ENCODE assay signal across 8 cellular contexts in the genomic region with DNA sequence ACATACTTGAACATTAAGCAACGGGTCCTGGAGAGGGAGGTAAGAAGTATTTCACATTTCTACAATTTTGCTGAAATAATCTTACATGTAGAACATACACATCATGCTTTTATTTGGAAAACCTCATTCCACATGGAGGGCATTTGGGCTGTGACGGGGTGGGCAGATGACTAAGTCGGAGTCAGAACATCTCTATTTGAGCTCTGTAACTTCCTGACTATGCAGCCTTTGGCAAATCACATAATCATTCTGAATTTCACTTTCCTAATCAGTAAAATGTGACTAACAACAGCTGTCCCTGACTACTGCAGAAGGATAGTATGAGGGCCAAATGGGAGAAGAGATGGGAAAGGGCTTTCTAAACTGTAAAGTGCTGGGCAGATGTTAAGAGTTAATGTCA. TPM values are rescaled to one million over a fixed set of nuclear protein-coding genes. Genes with fewer than 3 reads are reported as not detected.
DNase-seq lines count a peak whose midpoint lies in the region; ATAC-seq, FAIRE-seq and TF ChIP-seq lines count a peak whose summit lies in the region.

No MANE protein-coding gene starts in this region.

- H3K4me1 Mint-ChIP-seq in naive thymus-derived CD8-positive, alpha-beta T cell = peaks cover 18 to 38% (median 25%) of the 10 kb centered on the region in 4 donors
- H3K4me1 Mint-ChIP-seq in endothelial cell (ENCODE audit: unreplicated experiment) = no peaks in the 10 kb centered on the region

- in situ Hi-C loops in GM12878 (cut with MboI) = no loop called here

- no TSS peak for BruUV-seq in GM12878 (replicated peaks; lab: Mats Ljungman, UMichigan)

- FAIRE-seq in GM12878 (lab: Jason Lieb, UNC) = no peak
- FAIRE-seq in GM12891 (lab: Jason Lieb, UNC) = no peak

- H3K27ac Mint-ChIP-seq in naive thymus-derived CD8-positive, alpha-beta T cell = peak overlapping the region; percentile 41 to 92 (median 74)
- no peak overlapping the region for H3K27ac Mint-ChIP-seq in endothelial cell (ENCODE audit: unreplicated experiment)

- no peak for TF ChIP-seq EP300 in GM12878 (IDR thresholded peaks at IDR 0.05; ENCODE audit: borderline replicate concordance in 1 of 2, control insufficient read depth in 1 of 2, low read depth in 2 of 2, low read length in 2 of 2)

- peaks cover 0 to 4% (median 0%) of the 10 kb centered on the region in 9 donors for H3K9me3 Mint-ChIP-seq in naive thymus-derived CD8-positive, alpha-beta T cell
- peaks cover 6% of the 10 kb centered on the region for H3K9me3 Mint-ChIP-seq in endothelial cell (ENCODE audit: unreplicated experiment)

- H4K20me1 ChIP-seq in GM12878 (ENCODE audit: control insufficient read depth, insufficient read depth) = no peaks in the 10 kb centered on the region

- H3K36me3 Mint-ChIP-seq in naive thymus-derived CD8-positive, alpha-beta T cell = no peaks in the 10 kb centered on the region
- peaks cover 4% of the 10 kb centered on the region for H3K36me3 Mint-ChIP-seq in endothelial cell (ENCODE audit: low read depth, unreplicated experiment)

- WGBS in GM12878 (ENCODE audit: insufficient coverage, insufficient replicate concordance, low lambda C conversion rate, missing lambda C conversion rate) = 5% methylated on average over 3 of the region's 3 CpGs

- SMC1A ChIA-PET in GM12878 (lab: Charles Lee; ENCODE audit: uncharacterized antibody, unreplicated experiment) = interaction anchor here (0.8 to 1.5 kb wide), 4 partner anchors 13 to 25 kb away, joined by 3 to 6 read pairs (median 4); no protein-coding TSS in a partner anchor

- ATAC-seq in HG03571 (IDR thresholded peaks at IDR 0.05; ENCODE audit: unreplicated experiment) (peak; percentile 22), GM12878 (no peak; the same call in 1 of the 3 replicates)
- ATAC-seq in naive thymus-derived CD8-positive, alpha-beta T cell = no peak

- H3K4me1 ChIP-seq in GM12878 (ENCODE audit: control insufficient read depth, insufficient read depth, low read length) = peaks cover 4% of the 10 kb centered on the region; the same call in 1 of the 2 replicates

- RAD21 ChIA-PET in GM12878 (lab: Charles Lee; ENCODE audit: unreplicated experiment) = interaction anchor here (1.2 to 1.5 kb wide), 4 partner anchors 10 to 131 kb away, joined by 3 to 6 read pairs (median 4); no protein-coding TSS in a partner anchor

- H3K79me2 ChIP-seq in GM12878 (ENCODE audit: control insufficient read depth, insufficient read depth, low read length) = no peaks in the 10 kb centered on the region

- DNase-seq in ELR (ENCODE audit: low read depth) (peak; percentile 96), GM12878 (ENCODE audit: low read depth, low spot score) (no peak), GM12891 (ENCODE audit: insufficient read length, low spot score) (no peak), T-helper 9 cell (no peak), endothelial cell (ENCODE audit: low spot score) (no peak), retina (no peak)
- no peak for DNase-seq in naive thymus-derived CD8-positive, alpha-beta T cell

- intact Hi-C loops in GM12878 (cut with micrococcal nuclease; ENCODE audit: unreplicated experiment) = no loop called here

- no peak for TF ChIP-seq POLR2A in GM12878 (IDR thresholded peaks at IDR 0.05; ENCODE audit: low read depth, low read length)
- TF ChIP-seq POLR2A in GM12891 (IDR thresholded peaks at IDR 0.05; ENCODE audit: low read depth, low read length) = no peak

- H3K4me3 Mint-ChIP-seq in naive thymus-derived CD8-positive, alpha-beta T cell = peak overlapping the region; percentile 1 to 58 (median 48)
- H3K4me3 Mint-ChIP-seq in endothelial cell (ENCODE audit: unreplicated experiment) = no peak overlapping the region

- no peak for TF ChIP-seq RAD21 in GM12878 (IDR thresholded peaks at IDR 0.05; ENCODE audit: insufficient read depth, low read depth, low read length)

- no peak overlapping the region for H2AFZ ChIP-seq in GM12878 (ENCODE audit: control insufficient read depth, low read depth, low read length)

- H3K4me2 ChIP-seq in GM12878 (ENCODE audit: control insufficient read depth, insufficient read depth) = 0 out of 2 replicates have a peak overlapping the region, but pooled peaks have one; percentile 9

- H3K27me3 ChIP-seq in GM12878 (replicated peaks in 1 of 2; ENCODE audit: control insufficient read depth in 2 of 2, insufficient read depth in 2 of 2, low read length in 1 of 2) = no peaks in the 10 kb centered on the region

- H3K27me3 Mint-ChIP-seq in naive thymus-derived CD8-positive, alpha-beta T cell = no peaks in the 10 kb centered on the region
- peaks cover 4% of the 10 kb centered on the region for H3K27me3 Mint-ChIP-seq in endothelial cell (ENCODE audit: unreplicated experiment)

- CTCF ChIA-PET in GM12878 (lab: Yijun Ruan, JAX) = interaction anchor here (0.8 to 1.5 kb wide), 4 partner anchors 9 to 62 kb away, joined by 3 to 5 read pairs (median 4); no protein-coding TSS in a partner anchor

- no peaks in the 10 kb centered on the region for H3K36me3 ChIP-seq in GM12878 (ENCODE audit: control insufficient read depth in 2 of 2, insufficient read depth in 2 of 2, low read length in 1 of 2)

- no peak overlapping the region for H3K4me3 ChIP-seq in GM12878

- TF ChIP-seq CTCF in GM12878 (IDR thresholded peaks at IDR 0.05 in 2 of 3, conservative IDR thresholded peaks at IDR 0.05 in 1 of 3; ENCODE audit: control insufficient read depth in 2 of 3, extremely low read depth in 1 of 3, insufficient read depth in 1 of 3, low read depth in 3 of 3, low read length in 3 of 3) (no peak), endothelial cell (IDR thresholded peaks at IDR 0.05; ENCODE audit: unreplicated experiment) (no peak)

- POLR2A ChIA-PET in GM12878 (lab: Charles Lee) = no interaction called here
- POLR2A ChIA-PET in naive thymus-derived CD8-positive, alpha-beta T cell (lab: Charles Lee) = interaction anchor here (0.7 to 3.2 kb wide), 8 partner anchors 10 to 47 kb away, joined by 3 to 33 read pairs (median 6); a partner anchor contains a TSS

- no peak overlapping the region for H3K9ac ChIP-seq in GM12878 (ENCODE audit: control insufficient read depth, insufficient read depth, low read length)

- H3K9me3 ChIP-seq in GM12878 (replicated peaks; ENCODE audit: control insufficient read depth, insufficient read depth, low read length) = peaks cover 2% of the 10 kb centered on the region; the same call in 2 of the 3 replicates

- H3K27ac ChIP-seq in GM12878 (ENCODE audit: control insufficient read depth, insufficient read depth) = no peak overlapping the region

TF ChIP-seq in GM12878, 131 proteins besides CTCF, POLR2A, EP300 and RAD21:
- 0 out of 2 replicates have a peak, but pooled peaks have one; percentile 18 for TF ChIP-seq NFIC (IDR thresholded peaks at IDR 0.05; ENCODE audit: low read depth, low read length)
- TF ChIP-seq KAT2A (conservative IDR thresholded peaks at IDR 0.05; ENCODE audit: control insufficient read depth, low read depth, low read length) = no peak

TF ChIP-seq in GM12891, 5 proteins besides CTCF, POLR2A, EP300 and RAD21:
- TF ChIP-seq TAF1 (IDR thresholded peaks at IDR 0.05; ENCODE audit: low read depth, low read length) (no peak), PAX5 (IDR thresholded peaks at IDR 0.05; ENCODE audit: insufficient read depth, low read length, severe bottlenecking) (no peak)

RNA-seq across cellular contexts. Expression of a gene that starts 17.1 kb away (rescaled TPM):
- total RNA-seq in GM12878 (2013; cell fraction: nucleolus; rRNA removed) = 246 and 249 TPM in 2 replicates
- 10.6 and 10.7 TPM in 2 replicates for total RNA-seq in GM12878 (2014; rRNA removed)
- 17.2 and 20.9 TPM in 2 replicates for total RNA-seq in GM12878 (2014; rRNA removed; fragmentation: Illumina TruSeq; extraction: Trizol)
- 14.2 and 14.4 TPM in 2 replicates for total RNA-seq in GM12878 (2021)
- 2.6 TPM for polyA plus RNA-seq in GM12878 (2011; ENCODE audit: low read depth)
- 139 and 232 TPM in 2 replicates for polyA plus RNA-seq in GM12878 (2011; rRNA removed)
- 64.4 and 71.0 TPM in 2 replicates for polyA plus RNA-seq in GM12878 (2011; cell fraction: cytosol; rRNA removed)
- 91.8 and 137 TPM in 2 replicates for polyA plus RNA-seq in GM12878 (2011; cell fraction: nucleus; rRNA removed)
- polyA plus RNA-seq in GM12878 (2012) = 5.5 and 6.8 TPM in 2 replicates
- polyA plus RNA-seq in GM12878 (2014; fragmentation: Illumina TruSeq; extraction: Trizol) = 9.1 and 12.9 TPM in 2 replicates
- polyA plus RNA-seq in GM12878 (2014; fragmentation: Nextera tagmentation; extraction: Ambion mirVana) = 1 to 10 TPM; 1.5 to 1.8 TPM
- polyA plus RNA-seq in GM12878 (2014; rRNA removed) = 4.8 and 5.1 TPM in 2 replicates
- polyA plus RNA-seq in GM12878 (2016; fragmentation: Nextera tagmentation; extraction: Ambion mirVana) = 10 to 100 TPM; 13.0 to 13.8 TPM
- polyA minus RNA-seq in GM12878 (2011; rRNA and poly(A)+ RNA removed) = 311 and 430 TPM in 2 replicates
- 125 and 166 TPM in 2 replicates for polyA minus RNA-seq in GM12878 (2011; cell fraction: cytosol; rRNA and poly(A)+ RNA removed)
- polyA minus RNA-seq in GM12878 (2011; cell fraction: nucleus; rRNA and poly(A)+ RNA removed) = 130 and 132 TPM in 2 replicates
- total RNA-seq in naive thymus-derived CD8-positive, alpha-beta T cell = 100 to 1,000 TPM; 126 to 131 TPM
- 10 to 100 TPM; 39.5 to 64.7 (median 54.9) TPM for polyA plus RNA-seq in naive thymus-derived CD8-positive, alpha-beta T cell
- 3.7 TPM for polyA plus RNA-seq in GM12891 (2012; ENCODE audit: low read depth, missing spikeins)
- 69.7 TPM for total RNA-seq in endothelial cell (ENCODE audit: unreplicated experiment)
